Comparison of ENCODE assay signal across 10 cellular contexts in genomic region chr1:159141584-159142518, GRCh38. TPM values are rescaled to one million over a fixed set of nuclear protein-coding genes. Genes with fewer than 3 reads are reported as not detected.
DNase-seq lines count a peak whose midpoint lies in the region; ATAC-seq and TF ChIP-seq lines count a peak whose summit lies in the region.
"Had no signal": no experiment of that assay in that cellular context is flagged by ENCODE, and none has a peak within 500 bp of the region (broad histone marks: within the 10 kb centered on the region; RNA-seq: fewer than 3 reads in every experiment).

No MANE protein-coding gene starts in this region.

- peaks cover 0 to 4% of the 10 kb centered on the region in 2 donors for H3K36me3 Mint-ChIP-seq in stimulated activated naive B cell treated with anti-CD40 and anti-IgM and Interleukin-4, amounts not matched to agents 10 μg/mL and 1 μg/mL and 100 μg/mL, for 72 hours

- no peak overlapping the region for H3K27ac Mint-ChIP-seq in stimulated activated naive B cell treated with anti-CD40 and anti-IgM and Interleukin-4, amounts not matched to agents 10 μg/mL and 1 μg/mL and 100 μg/mL, for 72 hours
- H3K27ac Mint-ChIP-seq: activated T-helper 2 cell treated with anti-CD3 and anti-CD28 coated beads, Interferon-gamma antibody, Interleukin-2, Interleukin-4, amounts not matched to agents 10 μg/mL and 5 μg/mL and 100 μg/mL, durations not matched to agents 14 hours and 24 hours and 36 hours had no signal

- H3K27me3 Mint-ChIP-seq in stimulated activated naive B cell treated with anti-CD40 and anti-IgM and Interleukin-4, amounts not matched to agents 10 μg/mL and 1 μg/mL and 100 μg/mL, for 72 hours: peaks cover 12 to 19% of the 10 kb centered on the region in 2 donors

- intact Hi-C loops in head of caudate nucleus (cut with DNase I): no loop called here

- TF ChIP-seq POLR2A in Peyer's patch (IDR thresholded peaks at IDR 0.05): no peak

- no peak for TF ChIP-seq CTCF in Peyer's patch (IDR thresholded peaks at IDR 0.05)

- H3K27me3 ChIP-seq in GM23248 (replicated peaks; ENCODE audit: insufficient read depth) (peaks cover 24% of the 10 kb centered on the region), Peyer's patch (no peaks in the 10 kb centered on the region)

- H3K36me3 ChIP-seq in GM23248 (ENCODE audit: low read depth) (no peaks in the 10 kb centered on the region), Peyer's patch (no peaks in the 10 kb centered on the region)

- no peak overlapping the region for H3K9ac ChIP-seq in GM23248

- no peaks in the 10 kb centered on the region for H3K79me2 ChIP-seq in GM23248 (ENCODE audit: insufficient read depth)

- H3K27ac ChIP-seq in GM23248 (no peak overlapping the region), Peyer's patch (no peak overlapping the region)

- ATAC-seq in stimulated activated naive B cell treated with anti-CD40 and anti-IgM and Interleukin-4, amounts not matched to agents 10 μg/mL and 1 μg/mL and 100 μg/mL, for 72 hours (replicated peaks): no peak
- ATAC-seq in GM19324 (IDR thresholded peaks at IDR 0.05; ENCODE audit: low FRiP score, unreplicated experiment): no peak

- H3K9me3 Mint-ChIP-seq in stimulated activated naive B cell treated with anti-CD40 and anti-IgM and Interleukin-4, amounts not matched to agents 10 μg/mL and 1 μg/mL and 100 μg/mL, for 72 hours: no peaks in the 10 kb centered on the region
- H3K9me3 Mint-ChIP-seq: activated T-helper 2 cell treated with anti-CD3 and anti-CD28 coated beads, Interferon-gamma antibody, Interleukin-2, Interleukin-4, amounts not matched to agents 10 μg/mL and 5 μg/mL and 100 μg/mL, durations not matched to agents 14 hours and 24 hours and 36 hours had no signal

- no peak overlapping the region for H3K4me3 Mint-ChIP-seq in stimulated activated naive B cell treated with anti-CD40 and anti-IgM and Interleukin-4, amounts not matched to agents 10 μg/mL and 1 μg/mL and 100 μg/mL, for 72 hours

- no peaks in the 10 kb centered on the region for H3K9me2 ChIP-seq in GM23248 (ENCODE audit: insufficient read depth)

- H3K4me2 ChIP-seq in GM23248 (ENCODE audit: unreplicated experiment): no peak overlapping the region

- in situ Hi-C loops in GM23248 (cut with MboI): no loop called here

- H3K4me1 ChIP-seq in GM23248 (ENCODE audit: insufficient read depth) (no peaks in the 10 kb centered on the region), Peyer's patch (no peaks in the 10 kb centered on the region)

- no peaks in the 10 kb centered on the region for H3K4me1 Mint-ChIP-seq in stimulated activated naive B cell treated with anti-CD40 and anti-IgM and Interleukin-4, amounts not matched to agents 10 μg/mL and 1 μg/mL and 100 μg/mL, for 72 hours

- no peaks in the 10 kb centered on the region for H3F3A ChIP-seq in GM23248 (ENCODE audit: insufficient read depth)

- WGBS in GM23248 (ENCODE audit: low coverage in 1 of 2, low lambda C conversion rate in 2 of 2, missing lambda C conversion rate in 2 of 2), 2 experiments: 37 to 45% methylated on average over 19 of the region's 19 CpGs

- H3K4me3 ChIP-seq in GM23248: 0 out of 2 replicates have a peak overlapping the region, but pooled peaks have one; percentile 35
- H3K4me3 ChIP-seq in Peyer's patch: no peak overlapping the region

- DNase-seq in A172 (ENCODE audit: low spot score) (peak; percentile 89), GM23248 (peak; percentile 56), SK-N-DZ (ENCODE audit: low spot score) (peak; percentile 95), head of caudate nucleus (peak; percentile 52 to 93 (median 82)), Peyer's patch (no peak), LoVo (ENCODE audit: low spot score) (no peak)
- no peak for DNase-seq in stimulated activated naive B cell treated with anti-CD40 and anti-IgM and Interleukin-4, amounts not matched to agents 10 μg/mL and 1 μg/mL and 100 μg/mL, for 72 hours

- no peaks in the 10 kb centered on the region for H3K9me3 ChIP-seq in GM23248 (ENCODE audit: low read depth)
- no peaks in the 10 kb centered on the region for H3K9me3 ChIP-seq in Peyer's patch

- no peaks in the 10 kb centered on the region for H4K20me1 ChIP-seq in GM23248 (ENCODE audit: insufficient read depth)

- H2AFZ ChIP-seq in GM23248: no peak overlapping the region

RNA-seq across cellular contexts. Expression of gene CADM3, which starts 29.6 kb away (rescaled TPM):
- total RNA-seq in A172 (2014; rRNA removed; shearing (Covaris generic)): 0.26 and 0.91 TPM in 2 replicates
- total RNA-seq in GM23248 (2014; rRNA removed; shearing (Covaris generic)): not detected in 2 replicates
- 0.14 TPM in 1 of 2 replicates, not detected in the other for polyA plus RNA-seq in GM23248 (2016; fragmentation: Nextera tagmentation; extraction: Ambion mirVana)
- polyA plus RNA-seq in SK-N-DZ (2014; cell fraction: cytosol; rRNA removed): 9.9 and 11.3 TPM in 2 replicates
- 4.1 and 5.1 TPM in 2 replicates for polyA plus RNA-seq in SK-N-DZ (2014; cell fraction: nucleus; rRNA removed)
- total RNA-seq in Peyer's patch: 10 to 100 TPM in 1 of 4 donors, 1 to 10 TPM in 3; 2.1 to 19.8 (median 8.1) TPM
- total RNA-seq: activated T-helper 2 cell treated with anti-CD3 and anti-CD28 coated beads, Interferon-gamma antibody, Interleukin-2, Interleukin-4, amounts not matched to agents 10 μg/mL and 5 μg/mL and 100 μg/mL, durations not matched to agents 14 hours and 24 hours and 36 hours; NCI-H460 had no signal

Comparison
In these comparisons a context has a peak if more than half of its experiments do, and no peak if none do; other contexts are left out.
1. DNase-seq: peak in A172 (single experiment), GM23248 (single experiment), SK-N-DZ (single experiment) and head of caudate nucleus (42 of 42); none in Peyer's patch (0 of 3), stimulated activated naive B cell treated with anti-CD40 and anti-IgM and Interleukin-4, amounts not matched to agents 10 μg/mL and 1 μg/mL and 100 μg/mL, for 72 hours (single experiment) and LoVo (single experiment).